ENCODE assay signal across 1 cellular context in genomic region chr3:129491794-129492193, GRCh38.
TF ChIP-seq lines count a peak whose summit lies in the region.

No MANE protein-coding gene starts in this region.

TF ChIP-seq in A549, 52 proteins besides CTCF, POLR2A, EP300 and RAD21:
- TF ChIP-seq HMGXB4 (CRISPR knock-in tag; IDR thresholded peaks at IDR 0.05; ENCODE audit: borderline replicate concordance) (no peak), KDM1A (IDR thresholded peaks at IDR 0.05; ENCODE audit: low read depth) (no peak), ZFP36 (IDR thresholded peaks at IDR 0.05; ENCODE audit: borderline replicate concordance, partially characterized antibody) (no peak), SMC3 (IDR thresholded peaks at IDR 0.05) (no peak), NFE2L2 (conservative IDR thresholded peaks at IDR 0.05; ENCODE audit: low read length) (no peak), KDM5A (IDR thresholded peaks at IDR 0.05) (no peak), HOXA7 (CRISPR knock-in tag; IDR thresholded peaks at IDR 0.05) (no peak), HOXB5 (CRISPR knock-in tag; IDR thresholded peaks at IDR 0.05) (no peak), POLR2AphosphoS2 (conservative IDR thresholded peaks at IDR 0.05; ENCODE audit: low read length) (no peak), BHLHE40 (IDR thresholded peaks at IDR 0.05; ENCODE audit: low read depth, low read length) (no peak), HES2 (IDR thresholded peaks at IDR 0.05) (no peak), ATOH8 (CRISPR knock-in tag; IDR thresholded peaks at IDR 0.05; ENCODE audit: low read depth) (no peak), HDAC2 (IDR thresholded peaks at IDR 0.05) (no peak), MYC (IDR thresholded peaks at IDR 0.05; ENCODE audit: borderline replicate concordance, low read length) (no peak), ZSCAN20 (CRISPR knock-in tag; IDR thresholded peaks at IDR 0.05) (no peak), MAX (IDR thresholded peaks at IDR 0.05) (no peak)
